ENCODE assay signal across 16 cellular contexts in the genomic region with DNA sequence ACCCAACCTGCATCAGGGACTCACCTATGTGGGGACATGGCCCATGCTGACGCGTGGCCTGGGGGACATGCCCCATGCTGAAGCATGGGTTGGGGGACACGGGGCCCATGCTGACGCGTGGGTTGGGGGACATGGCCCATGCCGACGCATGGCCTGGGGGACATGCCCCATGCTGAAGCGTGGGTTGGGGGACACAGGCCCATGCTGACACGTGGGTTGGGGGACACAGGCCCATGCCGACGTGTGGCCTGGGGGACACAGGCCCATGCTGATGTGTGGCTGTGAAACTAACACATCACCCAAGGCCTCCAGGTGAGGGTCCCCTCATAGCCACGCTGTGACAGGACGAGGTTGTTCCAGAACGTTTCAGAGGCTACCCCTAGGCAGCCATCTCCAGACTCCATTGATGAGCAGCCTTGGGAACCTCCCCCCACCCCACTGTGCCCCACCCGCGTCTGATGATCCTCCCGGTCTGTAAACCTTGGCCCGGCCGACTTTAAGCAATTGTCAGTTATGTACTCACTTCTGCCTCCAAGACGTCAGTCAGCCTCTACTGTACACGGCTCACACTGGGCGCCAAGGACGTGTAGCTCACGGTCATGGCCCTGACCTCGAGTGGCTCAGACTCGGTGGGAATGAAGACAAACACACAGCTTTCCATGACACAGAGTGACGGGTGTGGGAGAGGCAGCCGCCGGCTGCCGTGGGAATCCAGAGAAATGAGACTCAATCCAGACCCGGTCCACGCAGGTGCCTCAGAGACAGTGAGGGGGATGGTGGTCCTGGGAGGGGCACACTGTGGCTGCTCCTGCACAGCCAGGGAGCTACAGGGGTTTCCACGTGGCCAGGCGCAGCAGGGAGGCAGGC. TPM values are rescaled to one million over a fixed set of nuclear protein-coding genes. Genes with fewer than 3 reads are reported as not detected.
DNase-seq lines count a peak whose midpoint lies in the region; ATAC-seq and TF ChIP-seq lines count a peak whose summit lies in the region.
"Had no signal": no experiment of that assay in that cellular context is flagged by ENCODE, and none has a peak within 500 bp of the region (broad histone marks: within the 10 kb centered on the region; RNA-seq: fewer than 3 reads in every experiment).

No MANE protein-coding gene starts in this region.

- DNase-seq in CD4-positive, CD25-positive, alpha-beta regulatory T cell = no peak
- DNase-seq in CD8-positive, alpha-beta T cell = no peak
- no peak for DNase-seq in central memory CD8-positive, alpha-beta T cell (ENCODE audit: low spot score in 2 of 2)
- no peak for DNase-seq in neural progenitor cell (ENCODE audit: low spot score)
- no peak for DNase-seq in MV-4-11 (lab: John Stamatoyannopoulos, UW)
- DNase-seq in EL = no peak
- DNase-seq: activated gamma-delta T cell, amniotic stem cell, DND-41, foreskin keratinocyte, NCI-H1105 treated with DMSO at 0.1 percent for 48 hours had no signal

- no peaks in the 10 kb centered on the region for H3F3A ChIP-seq in neural progenitor cell (ENCODE audit: low read depth)

- no peaks in the 10 kb centered on the region for H3K27me3 Mint-ChIP-seq in CD4-positive, CD25-positive, alpha-beta regulatory T cell
- H3K27me3 Mint-ChIP-seq in CD8-positive, alpha-beta T cell (ENCODE audit: low read depth) = no peaks in the 10 kb centered on the region
- no peaks in the 10 kb centered on the region for H3K27me3 Mint-ChIP-seq in central memory CD8-positive, alpha-beta T cell
- H3K27me3 Mint-ChIP-seq in neural progenitor cell (ENCODE audit: insufficient read depth, low read depth) = peaks cover 6% of the 10 kb centered on the region

- H3K9me3 ChIP-seq in CD4-positive, CD25-positive, alpha-beta regulatory T cell (ENCODE audit: control insufficient read depth in 2 of 2, low read length in 2 of 2) = no peaks in the 10 kb centered on the region
- H3K9me3 ChIP-seq in CD8-positive, alpha-beta T cell (ENCODE audit: low read length) = no peaks in the 10 kb centered on the region
- H3K9me3 ChIP-seq in neural progenitor cell (ENCODE audit: low read depth) = no peaks in the 10 kb centered on the region
- H3K9me3 ChIP-seq: HAP-1, SJSA1 had no signal

- no peaks in the 10 kb centered on the region for H3K36me3 ChIP-seq in CD4-positive, CD25-positive, alpha-beta regulatory T cell (ENCODE audit: control insufficient read depth, insufficient read depth, low read length)
- no peaks in the 10 kb centered on the region for H3K36me3 ChIP-seq in CD8-positive, alpha-beta T cell (ENCODE audit: insufficient read depth, low read length)
- H3K36me3 ChIP-seq in neural progenitor cell = no peaks in the 10 kb centered on the region
- H3K36me3 ChIP-seq: cardiac muscle cell, HAP-1, SJSA1 had no signal

- no peaks in the 10 kb centered on the region for H3K27me3 ChIP-seq in CD4-positive, CD25-positive, alpha-beta regulatory T cell (ENCODE audit: control insufficient read depth, insufficient read depth, low read length)
- H3K27me3 ChIP-seq in CD8-positive, alpha-beta T cell (ENCODE audit: insufficient read depth, low read length) = no peaks in the 10 kb centered on the region
- no peaks in the 10 kb centered on the region for H3K27me3 ChIP-seq in neural progenitor cell
- H3K27me3 ChIP-seq: cardiac muscle cell, foreskin keratinocyte, SJSA1 had no signal

- no peak overlapping the region for H2AFZ ChIP-seq in neural progenitor cell (replicated peaks)

- CTCF ChIA-PET in CD8-positive, alpha-beta T cell (lab: Charles Lee) = interaction anchor here (0.9 kb wide), 1 partner anchor 27 kb away, joined by 3 read pairs; no protein-coding TSS in a partner anchor

- peaks cover 0 to under 1% (median 0%) of the 10 kb centered on the region in 7 donors for H3K9me3 Mint-ChIP-seq in CD4-positive, CD25-positive, alpha-beta regulatory T cell
- H3K9me3 Mint-ChIP-seq in CD8-positive, alpha-beta T cell = no peaks in the 10 kb centered on the region
- no peaks in the 10 kb centered on the region for H3K9me3 Mint-ChIP-seq in central memory CD8-positive, alpha-beta T cell
- H3K9me3 Mint-ChIP-seq in neural progenitor cell = no peaks in the 10 kb centered on the region
- H3K9me3 Mint-ChIP-seq: WTC11 had no signal

- TF ChIP-seq CTCF in CD8-positive, alpha-beta T cell (IDR thresholded peaks at IDR 0.05) = no peak
- no peak for TF ChIP-seq CTCF in neural progenitor cell (IDR thresholded peaks at IDR 0.05)

- H3K4me1 ChIP-seq in CD4-positive, CD25-positive, alpha-beta regulatory T cell (ENCODE audit: control insufficient read depth, insufficient read depth, low read length, poor library complexity, severe bottlenecking) = peaks cover 34% of the 10 kb centered on the region
- no peaks in the 10 kb centered on the region for H3K4me1 ChIP-seq in CD8-positive, alpha-beta T cell (ENCODE audit: insufficient read depth, low read length)
- H3K4me1 ChIP-seq in neural progenitor cell = no peaks in the 10 kb centered on the region
- H3K4me1 ChIP-seq: foreskin keratinocyte, HAP-1, SJSA1 had no signal

- H3K27ac ChIP-seq in CD4-positive, CD25-positive, alpha-beta regulatory T cell (ENCODE audit: insufficient read depth, low read length, poor library complexity, severe bottlenecking) = no peak overlapping the region
- H3K27ac ChIP-seq in CD8-positive, alpha-beta T cell (ENCODE audit: low read depth, low read length) = no peak overlapping the region
- H3K27ac ChIP-seq in neural progenitor cell = no peak overlapping the region
- H3K27ac ChIP-seq: cardiac muscle cell, foreskin keratinocyte, SJSA1 had no signal

- intact Hi-C loops in CD8-positive, alpha-beta T cell (cut with DNase I, micrococcal nuclease) = no loop called here

- H3K4me3 Mint-ChIP-seq in CD4-positive, CD25-positive, alpha-beta regulatory T cell = peak overlapping the region; percentile 27 to 73 (median 54)
- peak overlapping the region; percentile 26 for H3K4me3 Mint-ChIP-seq in CD8-positive, alpha-beta T cell
- peak overlapping the region; percentile 69 for H3K4me3 Mint-ChIP-seq in central memory CD8-positive, alpha-beta T cell
- H3K4me3 Mint-ChIP-seq in neural progenitor cell = no peak overlapping the region
- H3K4me3 Mint-ChIP-seq: WTC11 had no signal

- H3K27ac Mint-ChIP-seq in CD4-positive, CD25-positive, alpha-beta regulatory T cell = peak overlapping the region; percentile 76 to 94 (median 85)
- peak overlapping the region; percentile 73 for H3K27ac Mint-ChIP-seq in CD8-positive, alpha-beta T cell
- peak overlapping the region; percentile 86 for H3K27ac Mint-ChIP-seq in central memory CD8-positive, alpha-beta T cell (ENCODE audit: low read depth)
- peak overlapping the region; percentile 17 for H3K27ac Mint-ChIP-seq in neural progenitor cell
- H3K27ac Mint-ChIP-seq: WTC11 had no signal

- no peaks in the 10 kb centered on the region for H3K36me3 Mint-ChIP-seq in CD4-positive, CD25-positive, alpha-beta regulatory T cell
- no peaks in the 10 kb centered on the region for H3K36me3 Mint-ChIP-seq in CD8-positive, alpha-beta T cell
- H3K36me3 Mint-ChIP-seq in central memory CD8-positive, alpha-beta T cell (ENCODE audit: insufficient read depth) = peaks cover 6% of the 10 kb centered on the region
- no peaks in the 10 kb centered on the region for H3K36me3 Mint-ChIP-seq in neural progenitor cell
- H3K36me3 Mint-ChIP-seq: WTC11 had no signal

- no peaks in the 10 kb centered on the region for H3K79me2 ChIP-seq in neural progenitor cell (ENCODE audit: low read depth)

- H3K4me1 Mint-ChIP-seq in CD4-positive, CD25-positive, alpha-beta regulatory T cell = peaks cover 10 to 44% (median 24%) of the 10 kb centered on the region in 4 donors
- H3K4me1 Mint-ChIP-seq in CD8-positive, alpha-beta T cell (ENCODE audit: low read depth) = peaks cover 14% of the 10 kb centered on the region
- peaks cover 25% of the 10 kb centered on the region for H3K4me1 Mint-ChIP-seq in central memory CD8-positive, alpha-beta T cell
- H3K4me1 Mint-ChIP-seq in neural progenitor cell = no peaks in the 10 kb centered on the region
- H3K4me1 Mint-ChIP-seq: WTC11 had no signal

- ATAC-seq in CD4-positive, CD25-positive, alpha-beta regulatory T cell (ENCODE audit: low read depth in 2 of 2) = no peak
- no peak for ATAC-seq in CD8-positive, alpha-beta T cell
- no peak for ATAC-seq in central memory CD8-positive, alpha-beta T cell (replicated peaks; ENCODE audit: extremely low read depth, poor library complexity, severe bottlenecking)
- ATAC-seq in HG03565 (IDR thresholded peaks at IDR 0.05; ENCODE audit: unreplicated experiment) = no peak
- ATAC-seq: foreskin keratinocyte, WTC11 had no signal

- H4K20me1 ChIP-seq in neural progenitor cell (ENCODE audit: low read depth) = no peaks in the 10 kb centered on the region

- H3K4me3 ChIP-seq in CD4-positive, CD25-positive, alpha-beta regulatory T cell (ENCODE audit: low read depth, low read length) = no peak overlapping the region
- no peak overlapping the region for H3K4me3 ChIP-seq in CD8-positive, alpha-beta T cell (ENCODE audit: low read depth, low read length)
- no peak overlapping the region for H3K4me3 ChIP-seq in neural progenitor cell
- H3K4me3 ChIP-seq: cardiac muscle cell, HAP-1, SJSA1 had no signal

- H3K9ac ChIP-seq in neural progenitor cell = no peak overlapping the region

- POLR2A ChIA-PET in CD8-positive, alpha-beta T cell (lab: Charles Lee) = no interaction called here

- no peak overlapping the region for H3K4me2 ChIP-seq in neural progenitor cell

RNA-seq across cellular contexts. Expression of gene SLC66A3, which starts 50.2 kb away (rescaled TPM):
- total RNA-seq in CD4-positive, CD25-positive, alpha-beta regulatory T cell = 26.9 TPM
- 10 to 100 TPM; 59.2 to 93.1 (median 78.1) TPM for polyA plus RNA-seq in CD4-positive, CD25-positive, alpha-beta regulatory T cell
- 1 to 10 TPM; 4.8 to 5.5 TPM for total RNA-seq in CD8-positive, alpha-beta T cell
- 11.2 and 19.3 TPM in 2 replicates for total RNA-seq in neural progenitor cell (ENCODE audit: low replicate concordance)

Comparison
In these comparisons a context has a peak if more than half of its experiments do, and no peak if none do; other contexts are left out.
1. H3K27ac Mint-ChIP-seq: peak in every context shown above with its lines; median percentile 86 in central memory CD8-positive, alpha-beta T cell; 85 in CD4-positive, CD25-positive, alpha-beta regulatory T cell; 73 in CD8-positive, alpha-beta T cell; 17 in neural progenitor cell.